8 cellular contexts compared by ENCODE assay signal in the genomic region with DNA sequence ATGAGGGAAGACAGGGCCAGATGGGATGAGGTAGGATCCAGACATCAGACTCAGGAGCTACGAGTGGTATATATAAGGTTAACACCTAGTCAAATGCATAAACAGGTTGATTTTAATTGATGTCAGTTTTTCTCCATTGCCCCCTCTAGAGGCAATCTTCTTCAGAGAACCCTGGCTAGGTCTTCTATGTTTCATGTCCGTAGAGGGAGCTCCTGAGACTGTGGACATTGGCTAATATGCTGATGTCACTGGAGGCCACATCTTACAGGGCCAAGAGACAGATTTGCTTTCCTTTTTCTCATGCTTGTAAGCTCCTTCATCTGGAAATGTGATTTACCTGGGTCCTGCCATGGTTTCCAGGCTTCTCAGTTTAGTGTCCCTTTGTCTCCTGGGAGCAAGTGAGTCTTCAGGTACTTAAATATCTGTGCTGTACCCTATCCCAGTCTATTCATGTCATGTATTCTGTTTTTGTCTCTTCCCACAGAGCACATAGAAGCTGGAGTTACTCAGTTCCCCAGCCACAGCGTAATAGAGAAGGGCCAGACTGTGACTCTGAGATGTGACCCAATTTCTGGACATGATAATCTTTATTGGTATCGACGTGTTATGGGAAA.
DNase-seq lines count a peak whose midpoint lies in the region; ATAC-seq and TF ChIP-seq lines count a peak whose summit lies in the region.

No MANE protein-coding gene starts in this region.

- TF ChIP-seq CTCF in HL-60 (IDR thresholded peaks at IDR 0.05; ENCODE audit: insufficient read depth, low read length) (peak; percentile 79), cardiac muscle cell (IDR thresholded peaks at IDR 0.05; ENCODE audit: low read depth, low read length) (peak; percentile 95), ascending aorta (IDR thresholded peaks at IDR 0.05) (peak in 1 of 3 experiments; percentile 30)

- H3K36me3 ChIP-seq in cardiac muscle cell = no peaks in the 10 kb centered on the region
- no peaks in the 10 kb centered on the region for H3K36me3 ChIP-seq in ascending aorta

- DNase-seq in A172 (ENCODE audit: low spot score) (peak; percentile 79), EH (ENCODE audit: low read depth) (peak; percentile 82), HL-60 (ENCODE audit: low read depth in 1 of 2, low spot score in 1 of 2) (peak; percentile 41 to 69), T-cell (no peak), cardiac muscle cell (ENCODE audit: low read depth in 1 of 2, low spot score in 1 of 2) (peak; percentile 59 to 85), ascending aorta (ENCODE audit: low spot score in 2 of 2) (no peak)
- DNase-seq in stimulated activated naive B cell treated with anti-CD40 and anti-IgM and Interleukin-4, amounts not matched to agents 10 μg/mL and 1 μg/mL and 100 μg/mL, for 72 hours = no peak

- H3K4me1 ChIP-seq in cardiac muscle cell (ENCODE audit: low read depth) (peaks cover 7% of the 10 kb centered on the region), ascending aorta (no peaks in the 10 kb centered on the region)

- peaks cover 4 to 11% (median 6%) of the 10 kb centered on the region in 3 donors for H3K4me1 Mint-ChIP-seq in T-cell
- H3K4me1 Mint-ChIP-seq in stimulated activated naive B cell treated with anti-CD40 and anti-IgM and Interleukin-4, amounts not matched to agents 10 μg/mL and 1 μg/mL and 100 μg/mL, for 72 hours = peaks cover 3 to 5% of the 10 kb centered on the region in 2 donors

- POLR2A ChIA-PET in T-cell (lab: Charles Lee) = interaction anchor here in 1 of 2 donors (0.6 kb wide), 1 partner anchor 203 kb away, joined by 3 read pairs; no protein-coding TSS in a partner anchor

- peak overlapping the region in 1 of 2 donors; percentile 48 for H3K27ac Mint-ChIP-seq in T-cell
- no peak overlapping the region for H3K27ac Mint-ChIP-seq in stimulated activated naive B cell treated with anti-CD40 and anti-IgM and Interleukin-4, amounts not matched to agents 10 μg/mL and 1 μg/mL and 100 μg/mL, for 72 hours

- peak overlapping the region in 1 of 3 donors; percentile 53 for H3K4me3 Mint-ChIP-seq in T-cell
- no peak overlapping the region for H3K4me3 Mint-ChIP-seq in stimulated activated naive B cell treated with anti-CD40 and anti-IgM and Interleukin-4, amounts not matched to agents 10 μg/mL and 1 μg/mL and 100 μg/mL, for 72 hours

- H3K9me3 Mint-ChIP-seq in T-cell = no peaks in the 10 kb centered on the region
- H3K9me3 Mint-ChIP-seq in stimulated activated naive B cell treated with anti-CD40 and anti-IgM and Interleukin-4, amounts not matched to agents 10 μg/mL and 1 μg/mL and 100 μg/mL, for 72 hours = no peaks in the 10 kb centered on the region

- H3K27me3 Mint-ChIP-seq in T-cell = no peaks in the 10 kb centered on the region
- no peaks in the 10 kb centered on the region for H3K27me3 Mint-ChIP-seq in stimulated activated naive B cell treated with anti-CD40 and anti-IgM and Interleukin-4, amounts not matched to agents 10 μg/mL and 1 μg/mL and 100 μg/mL, for 72 hours

- no peak overlapping the region for H3K27ac ChIP-seq in HL-60 (replicated peaks)
- H3K27ac ChIP-seq in cardiac muscle cell = no peak overlapping the region
- H3K27ac ChIP-seq in ascending aorta = no peak overlapping the region

- CTCF ChIA-PET in T-cell (lab: Charles Lee) = interaction anchor here (0.6 to 1.4 kb wide), 15 partner anchors 16 to 122 kb away, joined by 3 to 8 read pairs (median 3); no protein-coding TSS in a partner anchor

- intact Hi-C loops in ascending aorta (cut with DNase I) = no loop called here

- H3K9me3 ChIP-seq in cardiac muscle cell (ENCODE audit: low read depth) (no peaks in the 10 kb centered on the region), ascending aorta (no peaks in the 10 kb centered on the region)

- no peak overlapping the region for H3K4me3 ChIP-seq in HL-60 (replicated peaks; ENCODE audit: insufficient read depth, low read length)
- no peak overlapping the region for H3K4me3 ChIP-seq in cardiac muscle cell
- H3K4me3 ChIP-seq in ascending aorta = no peak overlapping the region

- ATAC-seq in GM21576 (IDR thresholded peaks at IDR 0.05; ENCODE audit: unreplicated experiment) = peak; percentile 77
- peak; percentile 66 to 85 (median 77) for ATAC-seq in T-cell (replicated peaks in 1 of 4)
- ATAC-seq in stimulated activated naive B cell treated with anti-CD40 and anti-IgM and Interleukin-4, amounts not matched to agents 10 μg/mL and 1 μg/mL and 100 μg/mL, for 72 hours (replicated peaks) = peak; percentile 87 to 89

- H3K27me3 ChIP-seq in HL-60 (ENCODE audit: insufficient read depth, poor library complexity, severe bottlenecking) (no peaks in the 10 kb centered on the region), cardiac muscle cell (no peaks in the 10 kb centered on the region), ascending aorta (no peaks in the 10 kb centered on the region)

- no peaks in the 10 kb centered on the region for H3K36me3 Mint-ChIP-seq in T-cell
- H3K36me3 Mint-ChIP-seq in stimulated activated naive B cell treated with anti-CD40 and anti-IgM and Interleukin-4, amounts not matched to agents 10 μg/mL and 1 μg/mL and 100 μg/mL, for 72 hours = no peaks in the 10 kb centered on the region

Comparison
In these comparisons a context has a peak if more than half of its experiments do, and no peak if none do; other contexts are left out.
1. DNase-seq: peak in A172 (single experiment), EH (single experiment), HL-60 (2 of 2) and cardiac muscle cell (2 of 2); none in T-cell (0 of 34), stimulated activated naive B cell treated with anti-CD40 and anti-IgM and Interleukin-4, amounts not matched to agents 10 μg/mL and 1 μg/mL and 100 μg/mL, for 72 hours (single experiment) and ascending aorta (0 of 2).
2. Peak in every context shown above with its lines, with median percentiles within 50 percentile points of each other: ATAC-seq.